Comparison of ENCODE assay signal across 22 cellular contexts in the genomic region with DNA sequence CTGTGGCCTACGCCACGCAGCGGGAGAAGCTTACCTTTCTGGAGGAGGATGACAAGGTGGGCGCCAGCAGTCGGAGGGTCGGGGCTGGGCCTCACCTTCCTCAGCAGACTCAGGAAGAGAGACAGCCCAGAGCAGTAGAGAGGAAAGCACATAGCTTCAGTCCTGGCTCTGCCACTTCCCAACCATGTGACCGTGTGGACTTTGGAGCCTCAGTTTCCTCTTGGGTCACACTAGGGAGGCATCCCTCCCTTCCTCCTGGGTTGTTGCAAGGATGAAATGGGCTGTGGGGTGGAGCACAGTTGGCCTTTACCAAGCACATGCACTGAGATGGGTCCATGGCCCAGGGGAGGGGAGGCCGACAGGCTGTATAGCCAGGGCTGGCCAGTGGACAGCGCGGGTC. TPM values are rescaled to one million over a fixed set of nuclear protein-coding genes. Genes with fewer than 3 reads are reported as not detected.
DNase-seq lines count a peak whose midpoint lies in the region; ATAC-seq, FAIRE-seq and TF ChIP-seq lines count a peak whose summit lies in the region.
"Had no signal": no experiment of that assay in that cellular context is flagged by ENCODE, and none has a peak within 500 bp of the region (broad histone marks: within the 10 kb centered on the region; RNA-seq: fewer than 3 reads in every experiment).

No MANE protein-coding gene starts in this region.

- in situ Hi-C loops in ACHN (cut with HindIII; ENCODE audit: low pct_ligation_motif_present, low pct_unique_long_range_greater_than_20kb, low sequenced_read_pairs) = no loop called here

- H3K27me3 ChIP-seq in H7 (ENCODE audit: control insufficient read depth, insufficient read depth, low read length) = no peaks in the 10 kb centered on the region
- no peaks in the 10 kb centered on the region for H3K27me3 ChIP-seq in small intestine (ENCODE audit: control insufficient read depth in 2 of 2, insufficient read depth in 2 of 2, low read length in 2 of 2)
- H3K27me3 ChIP-seq: BLaER1 treated with 17β-estradiol and CSF1 and Interleukin-3, amounts not matched to agents 10 nM and 100 nM; MG63 had no signal

- ATAC-seq in mucosa of descending colon = peak; percentile 68
- ATAC-seq in GM21576 (IDR thresholded peaks at IDR 0.05; ENCODE audit: unreplicated experiment) = no peak
- ATAC-seq: CD8-positive, alpha-beta T cell had no signal

- no peak overlapping the region for H3K4me3 ChIP-seq in H7 (ENCODE audit: insufficient read depth, low read depth, low read length)
- H3K4me3 ChIP-seq in mucosa of descending colon = no peak overlapping the region
- H3K4me3 ChIP-seq in small intestine (ENCODE audit: low read depth in 1 of 2, low read length in 2 of 2) = no peak overlapping the region
- H3K4me3 ChIP-seq: BLaER1 treated with 17β-estradiol and CSF1 and Interleukin-3, amounts not matched to agents 10 nM and 100 nM; MG63 had no signal

- H3K36me3 Mint-ChIP-seq in endothelial cell (ENCODE audit: low read depth, unreplicated experiment) = peaks cover 9% of the 10 kb centered on the region

- FAIRE-seq in small intestine (lab: Jason Lieb, UNC) = no peak
- FAIRE-seq: GM19239 had no signal

- H3K9me3 Mint-ChIP-seq in endothelial cell (ENCODE audit: unreplicated experiment) = no peaks in the 10 kb centered on the region
- H3K9me3 Mint-ChIP-seq: CD8-positive, alpha-beta T cell; H9 had no signal

- peak overlapping the region; percentile 5 for H3K4me3 Mint-ChIP-seq in endothelial cell (ENCODE audit: unreplicated experiment)
- H3K4me3 Mint-ChIP-seq: CD8-positive, alpha-beta T cell; H9 had no signal

- TF ChIP-seq CTCF in endothelial cell (IDR thresholded peaks at IDR 0.05; ENCODE audit: unreplicated experiment) (no peak), mucosa of descending colon (IDR thresholded peaks at IDR 0.05) (no peak)

- H3K36me3 ChIP-seq in H7 (replicated peaks; ENCODE audit: control insufficient read depth, insufficient read depth, low read length) (peaks cover 14% of the 10 kb centered on the region), mucosa of descending colon (ENCODE audit: low read depth) (no peaks in the 10 kb centered on the region), small intestine (ENCODE audit: control insufficient read depth in 2 of 2, insufficient read depth in 2 of 2, low read length in 2 of 2) (peaks cover 5 to 7% of the 10 kb centered on the region in 2 donors)

- H3K4me1 ChIP-seq in mucosa of descending colon (ENCODE audit: low read depth) (no peaks in the 10 kb centered on the region), small intestine (ENCODE audit: control insufficient read depth in 2 of 2, insufficient read depth in 1 of 2, low read depth in 1 of 2, low read length in 1 of 2) (no peaks in the 10 kb centered on the region)

- H3K27ac Mint-ChIP-seq in endothelial cell (ENCODE audit: unreplicated experiment) = no peak overlapping the region
- H3K27ac Mint-ChIP-seq: CD8-positive, alpha-beta T cell had no signal

- peaks cover 4% of the 10 kb centered on the region for H3K27me3 Mint-ChIP-seq in endothelial cell (ENCODE audit: unreplicated experiment)

- H3K9me3 ChIP-seq in mucosa of descending colon = no peaks in the 10 kb centered on the region
- H3K9me3 ChIP-seq in small intestine (ENCODE audit: control insufficient read depth, low read depth) = no peaks in the 10 kb centered on the region
- H3K9me3 ChIP-seq: BLaER1 treated with 17β-estradiol and CSF1 and Interleukin-3, amounts not matched to agents 10 nM and 100 nM; MG63 had no signal

- peak; percentile 22 for DNase-seq in H7
- no peak for DNase-seq in endothelial cell (ENCODE audit: low spot score)
- no peak for DNase-seq in mucosa of descending colon
- peak; percentile 75 for DNase-seq in small intestine
- DNase-seq in NCI-H2227 (lab: John Stamatoyannopoulos, UW; ENCODE audit: unreplicated experiment) = no peak
- no peak for DNase-seq in ACHN
- DNase-seq: CD8-positive, alpha-beta T cell; H9; IMR-90; KG1; MG63; NCI-H146; NCI-H1930; NCI-H2107; NCI-H446; NCI-H526; NK-92 treated with Interleukin-12 subunit alpha and Interleukin-12 subunit beta, amount 100 ng/mL, for 24 hours; SHP77 had no signal

- intact Hi-C loops in mucosa of descending colon (cut with DNase I, micrococcal nuclease) = no loop called here

- 87 to 91% (median 89%) methylated on average over 10 of the region's 10 CpGs for WGBS in small intestine, 3 donors

- no peak overlapping the region for H3K27ac ChIP-seq in small intestine (ENCODE audit: low read depth in 1 of 2, low read length in 1 of 2)
- H3K27ac ChIP-seq: BLaER1 treated with 17β-estradiol and CSF1 and Interleukin-3, amounts not matched to agents 10 nM and 100 nM; RWPE1 had no signal

- peaks cover 3% of the 10 kb centered on the region for H3K4me1 Mint-ChIP-seq in endothelial cell (ENCODE audit: unreplicated experiment)

RNA-seq across cellular contexts. Expression of gene DPP3, which starts 12.9 kb away (rescaled TPM):
- 146 and 156 TPM in 2 replicates for total RNA-seq in H7 (2014; rRNA removed; shearing (Covaris generic))
- total RNA-seq in endothelial cell (ENCODE audit: unreplicated experiment) (41.3 TPM), mucosa of descending colon (10 to 100 TPM; 37.9 to 92.2 (median 75.5) TPM)
- 10 to 100 TPM; 33.2 to 67.7 (median 41.6) TPM for polyA plus RNA-seq in small intestine

RNA-seq across cellular contexts. Expression of gene BBS1, which starts 17.3 kb away (rescaled TPM):
- 25.4 and 26.5 TPM in 2 replicates for total RNA-seq in H7 (2014; rRNA removed; shearing (Covaris generic))
- total RNA-seq in endothelial cell (ENCODE audit: unreplicated experiment) (35.8 TPM), mucosa of descending colon (10 to 100 TPM; 27.7 to 49.3 (median 35.4) TPM)
- 10 to 100 TPM in 1 of 3 donors, 1 to 10 TPM in 2; 3.8 to 11.6 (median 4.2) TPM for polyA plus RNA-seq in small intestine

RNA-seq across cellular contexts. Expression of gene PELI3, which starts 26.4 kb away (rescaled TPM):
- total RNA-seq in H7 (2014; rRNA removed; shearing (Covaris generic)) = 8.1 and 9.5 TPM in 2 replicates
- 2.0 TPM for total RNA-seq in endothelial cell (ENCODE audit: unreplicated experiment)
- total RNA-seq in mucosa of descending colon = 10 to 100 TPM in 1 of 3 donors, 1 to 10 TPM in 2; 2.8 to 25.5 (median 3.6) TPM
- 1 to 10 TPM; 3.1 to 4.7 (median 4.6) TPM for polyA plus RNA-seq in small intestine

RNA-seq across cellular contexts. Expression of gene ZDHHC24, which starts 52.7 kb away (rescaled TPM):
- total RNA-seq in H7 (2014; rRNA removed; shearing (Covaris generic)) = 14.8 and 25.8 TPM in 2 replicates
- 10.3 TPM for total RNA-seq in endothelial cell (ENCODE audit: unreplicated experiment)
- total RNA-seq in mucosa of descending colon = 10 to 100 TPM in 2 of 3 donors, 1 to 10 TPM in 1; 9.1 to 11.8 (median 10.4) TPM
- 1 to 10 TPM; 3.1 to 6.9 (median 4.1) TPM for polyA plus RNA-seq in small intestine

RNA-seq across cellular contexts. Expression of gene ACTN3, which starts 53.6 kb away (rescaled TPM):
- 36.9 and 68.8 TPM in 2 replicates for total RNA-seq in H7 (2014; rRNA removed; shearing (Covaris generic))
- 0.21 TPM for total RNA-seq in endothelial cell (ENCODE audit: unreplicated experiment)
- total RNA-seq in mucosa of descending colon = under 1 TPM in 1 of 3 donors, not detected in 2; 0.09 TPM
- under 1 TPM in 1 of 3 donors, not detected in 2; 0.01 TPM for polyA plus RNA-seq in small intestine

Comparison
In these comparisons a context has a peak if more than half of its experiments do, and no peak if none do; other contexts are left out.
1. DNase-seq: peak in H7 (single experiment) and small intestine (single experiment); none in endothelial cell (single experiment), mucosa of descending colon (0 of 3), NCI-H2227 (single experiment) and ACHN (single experiment).